Comparison of ENCODE assay signal across 8 cellular contexts in the genomic region with DNA sequence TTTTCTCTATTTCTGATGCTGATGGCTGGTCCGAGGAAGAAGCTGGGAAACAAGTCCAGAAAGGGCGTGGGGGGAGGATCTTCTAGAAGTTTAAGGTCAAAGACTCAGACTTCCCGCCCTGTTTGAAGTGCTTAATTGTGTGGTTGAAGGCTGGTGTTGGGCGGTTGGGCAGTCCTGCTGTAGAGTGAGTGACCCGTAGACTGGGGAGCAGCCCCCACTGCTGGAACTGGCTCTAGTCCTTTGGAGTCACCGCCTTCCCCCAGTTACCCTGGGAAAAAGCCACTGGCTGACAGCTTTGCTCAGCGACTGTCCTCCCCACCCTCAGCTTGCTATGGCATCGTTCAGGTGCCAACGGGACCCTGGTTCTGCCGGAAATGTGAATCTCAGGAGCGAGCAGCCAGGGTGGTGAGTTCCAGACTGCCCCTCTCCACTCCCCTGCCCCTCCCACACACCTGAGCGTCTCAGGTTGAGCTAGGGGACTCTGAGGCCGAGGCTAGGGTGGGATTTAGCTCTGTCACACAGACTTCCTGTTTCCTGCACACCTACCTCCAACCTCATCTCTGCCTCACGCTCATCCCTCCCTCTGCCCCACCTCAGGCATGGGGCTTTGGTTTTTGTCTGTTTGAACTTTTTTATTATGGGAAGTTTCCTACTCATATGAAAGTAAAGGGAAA. TPM values are rescaled to one million over a fixed set of nuclear protein-coding genes. Genes with fewer than 3 reads are reported as not detected.
DNase-seq lines count a peak whose midpoint lies in the region; TF ChIP-seq lines count a peak whose summit lies in the region.

No MANE protein-coding gene starts in this region.

- H4K8ac ChIP-seq in mesendoderm (ENCODE audit: low read depth, low read length) = no peak overlapping the region

- peaks cover 31% of the 10 kb centered on the region for H3K4me1 ChIP-seq in DOHH2 (ENCODE audit: control insufficient read depth, low read length)
- H3K4me1 ChIP-seq in OCI-LY3 (ENCODE audit: low read length) = peaks cover 10% of the 10 kb centered on the region
- H3K4me1 ChIP-seq in breast epithelium = peaks cover 0 to 3% of the 10 kb centered on the region in 2 donors
- H3K4me1 ChIP-seq in mesendoderm (ENCODE audit: control insufficient read depth, low read depth, low read length) = peaks cover 9% of the 10 kb centered on the region
- H3K4me1 ChIP-seq in testis = peaks cover 22% of the 10 kb centered on the region

- H3K9ac ChIP-seq in OCI-LY3 (ENCODE audit: low read length) (peak overlapping the region; percentile 99), mesendoderm (ENCODE audit: low read length) (peak overlapping the region; percentile 62)

- H3K79me2 ChIP-seq in DOHH2 (ENCODE audit: control insufficient read depth, low read length) (peaks cover 44% of the 10 kb centered on the region), OCI-LY3 (ENCODE audit: low read length) (peaks cover 75% of the 10 kb centered on the region), mesendoderm (ENCODE audit: control insufficient read depth, insufficient read depth, low read length) (no peaks in the 10 kb centered on the region)

- no peaks in the 10 kb centered on the region for H3K9me2 ChIP-seq in DOHH2 (replicated peaks; ENCODE audit: control insufficient read depth, low read length)

- H2AK5ac ChIP-seq in mesendoderm (ENCODE audit: low read length) = no peak overlapping the region

- H3K4me3 ChIP-seq in DOHH2 (ENCODE audit: low read length) (peak overlapping the region; percentile 97), OCI-LY3 (ENCODE audit: low read length) (peak overlapping the region; percentile 96), breast epithelium (peak overlapping the region; percentile 81 to 98 (median 92)), mesendoderm (ENCODE audit: low read length) (peak overlapping the region; percentile 55), testis (peak overlapping the region in 1 of 2 donors; percentile 72)

- no peak overlapping the region for H3K4ac ChIP-seq in mesendoderm (ENCODE audit: low read depth, low read length)

- no peak overlapping the region for H3K18ac ChIP-seq in mesendoderm (ENCODE audit: low read length)

- intact Hi-C loops in breast epithelium (cut with DNase I; ENCODE audit: low total_unique reads) (no loop called here), testis (cut with DNase I; ENCODE audit: low total_unique reads) (no loop called here)

- H4K5ac ChIP-seq in mesendoderm (ENCODE audit: low read length) = no peak overlapping the region

- no peak for TF ChIP-seq CTCF in DOHH2 (IDR thresholded peaks at IDR 0.05; ENCODE audit: low read depth, low read length, poor library complexity, severe bottlenecking)
- TF ChIP-seq CTCF in OCI-LY3 (IDR thresholded peaks at IDR 0.05; ENCODE audit: low read depth, low read length) = no peak
- TF ChIP-seq CTCF in breast epithelium (IDR thresholded peaks at IDR 0.05) = no peak
- TF ChIP-seq CTCF in testis (IDR thresholded peaks at IDR 0.05) = no peak

- WGBS in mesendoderm (ENCODE audit: extremely low coverage, insufficient coverage, low lambda C conversion rate) = no CpG with 5 or more reads among the region's 14 CpGs
- 15 to 25% methylated on average over 6 to 14 of the region's 14 CpGs for WGBS in testis, 2 donors

- DNase-seq in breast epithelium (ENCODE audit: low spot score in 2 of 2) (no peak), mesendoderm (no peak), testis (peak; percentile 68), NCI-H226 (no peak), SIG-M5 treated with dmso at 0.1 percent for 504 hours (lab: John Stamatoyannopoulos, UW; ENCODE audit: unreplicated experiment) (no peak)
- DNase-seq in activated CD4-positive, CD25-positive, alpha-beta regulatory T cell treated with anti-CD3 and anti-CD28 coated beads, Interleukin-2, amount 50 U/mL, for 72 hours = no peak

- H3K4me2 ChIP-seq in DOHH2 (ENCODE audit: low read length) (peak overlapping the region; percentile 77), OCI-LY3 (ENCODE audit: low read length) (peak overlapping the region; percentile 94), mesendoderm (ENCODE audit: low read length) (peak overlapping the region; percentile 19)

- H2BK5ac ChIP-seq in mesendoderm (ENCODE audit: low read length) = no peak overlapping the region

- TF ChIP-seq POLR2A in breast epithelium (IDR thresholded peaks at IDR 0.05) (no peak), testis (IDR thresholded peaks at IDR 0.05) (no peak)

- no peak overlapping the region for H2BK120ac ChIP-seq in mesendoderm (ENCODE audit: low read depth, low read length)

- peak overlapping the region; percentile 4 for H3K56ac ChIP-seq in mesendoderm (ENCODE audit: low read length)

- no peak overlapping the region for H2BK15ac ChIP-seq in mesendoderm (replicated peaks; ENCODE audit: low read depth)

- H4K20me1 ChIP-seq in DOHH2 (ENCODE audit: control insufficient read depth, insufficient read depth, low read depth, low read length) = peaks cover 7% of the 10 kb centered on the region
- H4K20me1 ChIP-seq in OCI-LY3 (ENCODE audit: insufficient read depth, low read length) = peaks cover 24% of the 10 kb centered on the region

- peaks cover 19% of the 10 kb centered on the region for H3F3A ChIP-seq in DOHH2 (ENCODE audit: control insufficient read depth, insufficient read depth)

- H3K36me3 ChIP-seq in DOHH2 (ENCODE audit: control insufficient read depth, low read length) = peaks cover 61% of the 10 kb centered on the region
- H3K36me3 ChIP-seq in OCI-LY3 (replicated peaks; ENCODE audit: low read depth, low read length) = peaks cover 35% of the 10 kb centered on the region
- peaks cover 4% of the 10 kb centered on the region for H3K36me3 ChIP-seq in breast epithelium
- H3K36me3 ChIP-seq in mesendoderm (ENCODE audit: control insufficient read depth, insufficient read depth, low read length) = no peaks in the 10 kb centered on the region
- H3K36me3 ChIP-seq in testis (ENCODE audit: low read depth, missing control alignments) = no peaks in the 10 kb centered on the region

- no peaks in the 10 kb centered on the region for H3K9me3 ChIP-seq in DOHH2 (ENCODE audit: control insufficient read depth, insufficient read depth, low read length)
- no peaks in the 10 kb centered on the region for H3K9me3 ChIP-seq in OCI-LY3 (ENCODE audit: insufficient read depth, low read length)
- no peaks in the 10 kb centered on the region for H3K9me3 ChIP-seq in breast epithelium
- no peaks in the 10 kb centered on the region for H3K9me3 ChIP-seq in testis

- H3K27ac ChIP-seq in DOHH2 (ENCODE audit: low read depth, low read length) (peak overlapping the region; percentile 58), OCI-LY3 (ENCODE audit: low read length) (peak overlapping the region; percentile 81), breast epithelium (peak overlapping the region; percentile 96 to 98), mesendoderm (ENCODE audit: low read depth, low read length) (no peak overlapping the region), testis (peak overlapping the region; percentile 88 to 98)

- H2AFZ ChIP-seq in OCI-LY3 (ENCODE audit: low read depth, low read length) = no peak overlapping the region

- H3K27me3 ChIP-seq in DOHH2 (ENCODE audit: control insufficient read depth, low read length) = no peaks in the 10 kb centered on the region
- H3K27me3 ChIP-seq in OCI-LY3 (ENCODE audit: low read depth, low read length) = no peaks in the 10 kb centered on the region
- H3K27me3 ChIP-seq in breast epithelium = no peaks in the 10 kb centered on the region
- H3K27me3 ChIP-seq in mesendoderm (ENCODE audit: insufficient read depth, low read length, poor library complexity) = peaks cover 6% of the 10 kb centered on the region
- H3K27me3 ChIP-seq in testis = no peaks in the 10 kb centered on the region

- no peak overlapping the region for H3K23ac ChIP-seq in mesendoderm (ENCODE audit: low read length)

- peaks cover 2% of the 10 kb centered on the region for H3K79me1 ChIP-seq in mesendoderm (ENCODE audit: low read length)

RNA-seq across cellular contexts. Expression of gene MLLT6, which starts 1.7 kb away (rescaled TPM):
- total RNA-seq in breast epithelium (100 to 1,000 TPM in 1 of 3 donors, 10 to 100 TPM in 2; 41.9 to 101 (median 90.5) TPM), testis (100 to 1,000 TPM; 157 to 176 TPM)
- polyA plus RNA-seq in mesendoderm (2013, experiment 1 of 2) = 5.4 TPM
- 5.4 TPM for polyA plus RNA-seq in mesendoderm (2013, experiment 2 of 2)
- 86.9 TPM for polyA plus RNA-seq in testis (ENCODE audit: insufficient read depth, low read depth, low replicate concordance)

RNA-seq across cellular contexts. Expression of gene CISD3, which starts 23.4 kb away (rescaled TPM):
- total RNA-seq in breast epithelium (10 to 100 TPM in 2 of 3 donors, 1 to 10 TPM in 1; 8.9 to 15.0 (median 12.5) TPM), testis (10 to 100 TPM; 13.9 to 14.3 TPM)
- polyA plus RNA-seq in mesendoderm (2013, experiment 1 of 2) = 7.5 TPM
- 8.7 TPM for polyA plus RNA-seq in mesendoderm (2013, experiment 2 of 2)
- 25.7 TPM for polyA plus RNA-seq in testis (ENCODE audit: insufficient read depth, low read depth, low replicate concordance)

RNA-seq across cellular contexts. Expression of gene EPOP, which starts 32.0 kb away (rescaled TPM):
- total RNA-seq in breast epithelium = 1 to 10 TPM; 2.0 to 2.1 (median 2.0) TPM
- polyA plus RNA-seq in mesendoderm (2013, experiment 1 of 2) = 1.3 TPM
- polyA plus RNA-seq in mesendoderm (2013, experiment 2 of 2) = 1.3 TPM
- total RNA-seq in testis = 10 to 100 TPM; 16.8 to 19.4 TPM
- 18.6 TPM for polyA plus RNA-seq in testis (ENCODE audit: insufficient read depth, low read depth, low replicate concordance)

RNA-seq across cellular contexts. Expression of gene PCGF2, which starts 41.4 kb away (rescaled TPM):
- total RNA-seq in breast epithelium (1 to 10 TPM; 6.4 to 9.5 (median 9.3) TPM), testis (10 to 100 TPM in 1 of 2 donors, 1 to 10 TPM in 1; 8.1 to 20.9 TPM)
- polyA plus RNA-seq in mesendoderm (2013, experiment 1 of 2) = 56.1 TPM
- polyA plus RNA-seq in mesendoderm (2013, experiment 2 of 2) = 55.8 TPM
- 21.2 TPM for polyA plus RNA-seq in testis (ENCODE audit: insufficient read depth, low read depth, low replicate concordance)

RNA-seq across cellular contexts. Expression of gene PSMB3, which starts 45.8 kb away (rescaled TPM):
- total RNA-seq in breast epithelium (100 to 1,000 TPM; 132 to 214 (median 167) TPM), testis (100 to 1,000 TPM; 111 to 113 TPM)
- 307 TPM for polyA plus RNA-seq in mesendoderm (2013, experiment 1 of 2)
- polyA plus RNA-seq in mesendoderm (2013, experiment 2 of 2) = 321 TPM
- polyA plus RNA-seq in testis (ENCODE audit: insufficient read depth, low read depth, low replicate concordance) = 144 TPM

Comparison
In these comparisons a context has a peak if more than half of its experiments do, and no peak if none do; other contexts are left out.
1. H3K4me2 ChIP-seq: peak in every context shown above with its lines; median percentile 94 in OCI-LY3; 77 in DOHH2; 19 in mesendoderm.
2. RNA of gene EPOP, which starts 32.0 kb away (total RNA-seq): 16.8 to 19.4 TPM in testis; 2.0 to 2.1 TPM in breast epithelium; every median in the first group is over 4 times any median in the second.